Comparison of ENCODE assay signal across 22 cellular contexts in genomic region chr1:84738237-84738636, GRCh38.
"Had no signal": no experiment of that assay in that cellular context is flagged by ENCODE, and none has a peak within 500 bp of the region (broad histone marks: within the 10 kb centered on the region; RNA-seq: fewer than 3 reads in every experiment).

No MANE protein-coding gene starts in this region.

- ATAC-seq: left lobe of liver; natural killer cell; right lobe of liver; stimulated activated naive B cell treated with anti-CD40 and anti-IgM and Interleukin-4, amounts not matched to agents 10 μg/mL and 1 μg/mL and 100 μg/mL, for 72 hours had no signal

- H3K27ac ChIP-seq: esophagus squamous epithelium, ovary, right lobe of liver, suprapubic skin, transverse colon had no signal

- H3K27ac Mint-ChIP-seq: memory B cell; natural killer cell; stimulated activated naive B cell treated with anti-CD40 and anti-IgM and Interleukin-4, amounts not matched to agents 10 μg/mL and 1 μg/mL and 100 μg/mL, for 72 hours; stimulated activated naive CD8-positive, alpha-beta T cell treated with anti-CD3 and anti-CD28 coated beads, Interleukin-15, Interleukin-2, amounts not matched to agents 100 ng/mL and 50 ng/mL, for 24 hours had no signal

- H3K9me3 Mint-ChIP-seq: memory B cell; natural killer cell; stimulated activated naive B cell treated with anti-CD40 and anti-IgM and Interleukin-4, amounts not matched to agents 10 μg/mL and 1 μg/mL and 100 μg/mL, for 72 hours; stimulated activated naive CD8-positive, alpha-beta T cell treated with anti-CD3 and anti-CD28 coated beads, Interleukin-15, Interleukin-2, amounts not matched to agents 100 ng/mL and 50 ng/mL, for 24 hours had no signal

- H3K4me1 ChIP-seq: esophagus squamous epithelium, right lobe of liver, suprapubic skin, transverse colon had no signal

- H3K36me3 Mint-ChIP-seq: natural killer cell; stimulated activated naive B cell treated with anti-CD40 and anti-IgM and Interleukin-4, amounts not matched to agents 10 μg/mL and 1 μg/mL and 100 μg/mL, for 72 hours had no signal

- H3K4me1 Mint-ChIP-seq: natural killer cell; stimulated activated naive B cell treated with anti-CD40 and anti-IgM and Interleukin-4, amounts not matched to agents 10 μg/mL and 1 μg/mL and 100 μg/mL, for 72 hours had no signal

- DNase-seq: cortex of kidney; effector CD4-positive, alpha-beta T cell; erythroblast; esophagus squamous epithelium; hypothalamus; kidney; natural killer cell; occipital lobe; ovary; retina; right lobe of liver; small intestine; stimulated activated CD4-positive, alpha-beta T cell treated with anti-CD3 and anti-CD28 coated beads, Interleukin-15, amount 100 ng/mL, for 24 hours; stimulated activated CD4-positive, alpha-beta T cell treated with anti-CD3 and anti-CD28 coated beads, Interleukin-2, amount 100 ng/mL, for 48 hours; stimulated activated naive B cell treated with anti-CD40 and anti-IgM and Interleukin-4, amounts not matched to agents 10 μg/mL and 1 μg/mL and 100 μg/mL, for 72 hours; transverse colon had no signal

- H3K27me3 ChIP-seq: esophagus squamous epithelium, ovary, right lobe of liver, suprapubic skin, transverse colon had no signal

- H3K4me3 Mint-ChIP-seq: memory B cell; natural killer cell; stimulated activated naive B cell treated with anti-CD40 and anti-IgM and Interleukin-4, amounts not matched to agents 10 μg/mL and 1 μg/mL and 100 μg/mL, for 72 hours; stimulated activated naive CD8-positive, alpha-beta T cell treated with anti-CD3 and anti-CD28 coated beads, Interleukin-15, Interleukin-2, amounts not matched to agents 100 ng/mL and 50 ng/mL, for 24 hours had no signal

- H3K4me3 ChIP-seq: esophagus squamous epithelium, lung, ovary, right lobe of liver, suprapubic skin, transverse colon had no signal

- H3K36me3 ChIP-seq: esophagus squamous epithelium, ovary, right lobe of liver, suprapubic skin, transverse colon had no signal

- FAIRE-seq: endothelial cell of umbilical vein had no signal

- H3K9me3 ChIP-seq: esophagus squamous epithelium, right lobe of liver, suprapubic skin, transverse colon had no signal
